In genomic region chr7:84207620-84208019, GRCh38 we compare ENCODE assay signal across 20 cellular contexts.
"Had no signal": no experiment of that assay in that cellular context is flagged by ENCODE, and none has a peak within 500 bp of the region (broad histone marks: within the 10 kb centered on the region; RNA-seq: fewer than 3 reads in every experiment).

No MANE protein-coding gene starts in this region.

- H3K27me3 Mint-ChIP-seq: memory B cell; natural killer cell treated with Interleukin-12 subunit alpha and Interleukin-12 subunit beta and Interleukin-15 and Interleukin-18, amount 100 ng/mL, for 72 hours; stimulated activated naive B cell treated with anti-CD40 and anti-IgM and Interleukin-4, amounts not matched to agents 10 μg/mL and 1 μg/mL and 100 μg/mL, for 72 hours; stimulated activated naive CD8-positive, alpha-beta T cell treated with anti-CD3 and anti-CD28 coated beads, Interleukin-15, amount 100 ng/mL, for 72 hours had no signal

- H3K27ac Mint-ChIP-seq: memory B cell; natural killer cell treated with Interleukin-12 subunit alpha and Interleukin-12 subunit beta and Interleukin-15 and Interleukin-18, amount 100 ng/mL, for 72 hours; stimulated activated naive B cell treated with anti-CD40 and anti-IgM and Interleukin-4, amounts not matched to agents 10 μg/mL and 1 μg/mL and 100 μg/mL, for 72 hours; stimulated activated naive CD8-positive, alpha-beta T cell treated with anti-CD3 and anti-CD28 coated beads, Interleukin-15, amount 100 ng/mL, for 72 hours had no signal

- H3K27me3 ChIP-seq: heart right ventricle, neutrophil, spleen, transverse colon had no signal

- H3K36me3 Mint-ChIP-seq: memory B cell; natural killer cell treated with Interleukin-12 subunit alpha and Interleukin-12 subunit beta and Interleukin-15 and Interleukin-18, amount 100 ng/mL, for 72 hours; stimulated activated naive B cell treated with anti-CD40 and anti-IgM and Interleukin-4, amounts not matched to agents 10 μg/mL and 1 μg/mL and 100 μg/mL, for 72 hours had no signal

- H3K4me1 ChIP-seq: heart right ventricle, left ventricle myocardium inferior, lower lobe of right lung, spleen, transverse colon had no signal

- H3K27ac ChIP-seq: coronary artery, heart right ventricle, left ventricle myocardium inferior, lower lobe of right lung, neutrophil, spleen, thoracic aorta, transverse colon had no signal

- H3K4me1 Mint-ChIP-seq: memory B cell; stimulated activated naive B cell treated with anti-CD40 and anti-IgM and Interleukin-4, amounts not matched to agents 10 μg/mL and 1 μg/mL and 100 μg/mL, for 72 hours; stimulated activated naive CD8-positive, alpha-beta T cell treated with anti-CD3 and anti-CD28 coated beads, Interleukin-15, amount 100 ng/mL, for 72 hours had no signal

- DNase-seq: effector CD4-positive, alpha-beta T cell; heart right ventricle; hypothalamus; kidney; left cardiac atrium; left ventricle myocardium inferior; lower lobe of right lung; midbrain; spleen; stimulated activated CD4-positive, alpha-beta T cell treated with anti-CD3 and anti-CD28 coated beads, Interleukin-15, amount 100 ng/mL, for 24 hours; stimulated activated CD4-positive, alpha-beta T cell treated with anti-CD3 and anti-CD28 coated beads, Interleukin-1b, Interleukin-23, amount 100 ng/mL, for 48 hours; stimulated activated CD4-positive, alpha-beta T cell treated with anti-CD3 and anti-CD28 coated beads, Interleukin-4, amount 100 ng/mL, for 24 hours; stimulated activated naive B cell treated with anti-CD40 and anti-IgM and Interleukin-4, amounts not matched to agents 10 μg/mL and 1 μg/mL and 100 μg/mL, for 72 hours; stimulated activated naive CD8-positive, alpha-beta T cell treated with anti-CD3 and anti-CD28 coated beads, Interleukin-15, amount 100 ng/mL, for 72 hours; transverse colon had no signal

- H3K9me3 Mint-ChIP-seq: stimulated activated naive B cell treated with anti-CD40 and anti-IgM and Interleukin-4, amounts not matched to agents 10 μg/mL and 1 μg/mL and 100 μg/mL, for 72 hours; stimulated activated naive CD8-positive, alpha-beta T cell treated with anti-CD3 and anti-CD28 coated beads, Interleukin-15, amount 100 ng/mL, for 72 hours had no signal

- H3K4me3 Mint-ChIP-seq: memory B cell; natural killer cell treated with Interleukin-12 subunit alpha and Interleukin-12 subunit beta and Interleukin-15 and Interleukin-18, amount 100 ng/mL, for 72 hours; stimulated activated naive B cell treated with anti-CD40 and anti-IgM and Interleukin-4, amounts not matched to agents 10 μg/mL and 1 μg/mL and 100 μg/mL, for 72 hours; stimulated activated naive CD8-positive, alpha-beta T cell treated with anti-CD3 and anti-CD28 coated beads, Interleukin-15, amount 100 ng/mL, for 72 hours had no signal

- H3K36me3 ChIP-seq: heart right ventricle, left ventricle myocardium inferior, lower lobe of right lung, neutrophil, spleen, thoracic aorta, transverse colon had no signal

- H3K9me3 ChIP-seq: heart right ventricle, left ventricle myocardium inferior, lower lobe of right lung, neutrophil, spleen, thoracic aorta, transverse colon had no signal

- H3K4me3 ChIP-seq: coronary artery, heart right ventricle, left ventricle myocardium inferior, lower lobe of right lung, spleen, thoracic aorta, transverse colon had no signal
